Comparison of ENCODE assay signal across 21 cellular contexts in genomic region chr9:16336833-16337232, GRCh38.
DNase-seq lines count a peak whose midpoint lies in the region; ATAC-seq and TF ChIP-seq lines count a peak whose summit lies in the region.
"Had no signal": no experiment of that assay in that cellular context is flagged by ENCODE, and none has a peak within 500 bp of the region (broad histone marks: within the 10 kb centered on the region; RNA-seq: fewer than 3 reads in every experiment).

No MANE protein-coding gene starts in this region.

- no peaks in the 10 kb centered on the region for H3K9me3 ChIP-seq in IMR-90 (ENCODE audit: control insufficient read depth, insufficient read depth, low read length)
- peaks cover 6% of the 10 kb centered on the region for H3K9me3 ChIP-seq in mesenchymal stem cell (ENCODE audit: control insufficient read depth, low read length)
- no peaks in the 10 kb centered on the region for H3K9me3 ChIP-seq in skeletal muscle tissue (ENCODE audit: control insufficient read depth in 3 of 3, low read length in 3 of 3)
- H3K9me3 ChIP-seq: left ventricle myocardium inferior, right atrium auricular region, testis had no signal

- H3K4me3 ChIP-seq in IMR-90 (ENCODE audit: insufficient read depth, low read depth, low read length) (no peak overlapping the region), mesenchymal stem cell (ENCODE audit: insufficient read depth in 1 of 2, low read depth in 1 of 2, low read length in 2 of 2) (no peak overlapping the region), skeletal muscle tissue (ENCODE audit: low read length in 3 of 3) (no peak overlapping the region), foreskin fibroblast (ENCODE audit: low read depth in 1 of 2, low read length in 2 of 2) (no peak overlapping the region)
- H3K4me3 ChIP-seq: left ventricle myocardium inferior, right atrium auricular region, testis had no signal

- H3K23ac ChIP-seq in IMR-90 (ENCODE audit: low read depth, low read length) (peak overlapping the region; percentile 86), mesenchymal stem cell (ENCODE audit: low read length in 2 of 2) (no peak overlapping the region)

- DNase-seq in IMR-90 (no peak), mesenchymal stem cell (no peak), medulla oblongata (ENCODE audit: extremely low spot score) (no peak), posterior cingulate gyrus (no peak), foreskin fibroblast (no peak)
- DNase-seq: activated CD4-positive, alpha-beta T cell treated with anti-CD3 and anti-CD28 coated beads for 4 hours; activated CD8-positive, alpha-beta memory T cell treated with anti-CD3 and anti-CD28 coated beads for 24 hours; activated gamma-delta T cell; activated naive CD8-positive, alpha-beta T cell treated with anti-CD3 and anti-CD28 coated beads, Interleukin-2, amount 10 ng/mL, durations not matched to agents 7 days and 5 days; effector CD4-positive, alpha-beta T cell; left ventricle myocardium inferior; naive thymus-derived CD8-positive, alpha-beta T cell; NCI-H1436 treated with DMSO at 0.1 percent for 48 hours; NCI-H774; stimulated activated naive CD4-positive, alpha-beta T cell treated with Interleukin-2 at 50 U/mL for 16 hours; testis had no signal

- H3K79me1 ChIP-seq in IMR-90 (ENCODE audit: low read depth in 1 of 2, low read length in 2 of 2) (no peaks in the 10 kb centered on the region), mesenchymal stem cell (replicated peaks; ENCODE audit: low read length, poor library complexity, severe bottlenecking) (no peaks in the 10 kb centered on the region)

- intact Hi-C loops in IMR-90 (cut with micrococcal nuclease) (loop anchor here (5.0 kb wide), 3 partner anchors 75 to 165 kb away; no protein-coding TSS in a partner anchor), posterior cingulate gyrus (cut with DNase I) (no loop called here)

- dilution Hi-C loops in IMR-90 (cut with HindIII; ENCODE audit: low sequenced_read_pairs, unreplicated experiment) = no loop called here

- H3K14ac ChIP-seq in IMR-90 (replicated peaks; ENCODE audit: low read depth, low read length) (peak overlapping the region; percentile 76), mesenchymal stem cell (ENCODE audit: low read length in 2 of 2) (no peak overlapping the region)

- H2BK15ac ChIP-seq in IMR-90 (ENCODE audit: low read depth, low read length) (peak overlapping the region; percentile 99), mesenchymal stem cell (ENCODE audit: low read depth, poor library complexity, severe bottlenecking) (no peak overlapping the region)

- H3K4ac ChIP-seq in IMR-90 (ENCODE audit: low read depth, low read length) = peak overlapping the region; percentile 92
- peak overlapping the region in 1 of 2 experiments; percentile 37 for H3K4ac ChIP-seq in mesenchymal stem cell (ENCODE audit: low read depth in 1 of 2, low read length in 2 of 2)

- no peak for TF ChIP-seq CTCF in IMR-90 (conservative IDR thresholded peaks at IDR 0.05; ENCODE audit: low read depth, low read length)
- no peak for TF ChIP-seq CTCF in foreskin fibroblast (IDR thresholded peaks at IDR 0.05; ENCODE audit: low read depth, low read length)

- H4K8ac ChIP-seq in IMR-90 (ENCODE audit: low read depth in 2 of 2, low read length in 2 of 2) (peak overlapping the region; percentile 18 to 86), mesenchymal stem cell (ENCODE audit: low read length) (no peak overlapping the region)

- no peak; the same call in 1 of the 2 replicates for TF ChIP-seq POLR2A in IMR-90 (IDR thresholded peaks at IDR 0.05; ENCODE audit: low read depth, low read length)

- H3K9me1 ChIP-seq in IMR-90 (ENCODE audit: insufficient read depth, low read length) = peaks cover 26% of the 10 kb centered on the region

- H3K36me3 ChIP-seq in IMR-90 (ENCODE audit: control insufficient read depth, insufficient read depth, low read length) = no peaks in the 10 kb centered on the region
- H3K36me3 ChIP-seq in mesenchymal stem cell (ENCODE audit: control insufficient read depth in 1 of 2, insufficient read depth in 2 of 2, low read depth in 1 of 2, low read length in 2 of 2) = no peaks in the 10 kb centered on the region
- H3K36me3 ChIP-seq in skeletal muscle tissue (ENCODE audit: control insufficient read depth in 3 of 3, insufficient read depth in 3 of 3, low read length in 3 of 3) = no peaks in the 10 kb centered on the region
- H3K36me3 ChIP-seq: left ventricle myocardium inferior, right atrium auricular region had no signal

- H2BK20ac ChIP-seq in IMR-90 (ENCODE audit: low read depth, low read length) = peak overlapping the region; percentile 99

- peak overlapping the region; percentile 79 for H3K27ac ChIP-seq in IMR-90 (ENCODE audit: insufficient read depth, low read length)
- peak overlapping the region; percentile 81 for H3K27ac ChIP-seq in adipose tissue (ENCODE audit: low read depth, low read length)
- H3K27ac ChIP-seq in mesenchymal stem cell (ENCODE audit: low read length, poor library complexity, severe bottlenecking) = peak overlapping the region; percentile 46
- H3K27ac ChIP-seq in skeletal muscle tissue (ENCODE audit: low read depth, low read length) = peak overlapping the region; percentile 26
- H3K27ac ChIP-seq: HL-60, testis, VCaP had no signal

- H3K27me3 ChIP-seq in IMR-90 (ENCODE audit: control insufficient read depth, insufficient read depth, low read length) (no peaks in the 10 kb centered on the region), mesenchymal stem cell (ENCODE audit: control insufficient read depth in 1 of 2, insufficient read depth in 1 of 2, low read length in 2 of 2) (no peaks in the 10 kb centered on the region), skeletal muscle tissue (ENCODE audit: control insufficient read depth in 3 of 3, insufficient read depth in 3 of 3, low read length in 3 of 3) (no peaks in the 10 kb centered on the region)
- H3K27me3 ChIP-seq: right atrium auricular region, testis had no signal

- POLR2A ChIA-PET in IMR-90 (lab: Charles Lee; ENCODE audit: unreplicated experiment) = no interaction called here

- peak overlapping the region; percentile 4 to 18 for H2BK12ac ChIP-seq in mesenchymal stem cell (ENCODE audit: low read length in 2 of 2)

- peak overlapping the region; percentile 77 for H4K5ac ChIP-seq in IMR-90 (ENCODE audit: low read depth, low read length)

- no CpG with 5 or more reads among the region's 2 CpGs for WGBS in IMR-90 (ENCODE audit: extremely low coverage in 2 of 2, insufficient read length in 1 of 2), 2 experiments
- 48 to 83% (median 72%) methylated on average over 2 of the region's 2 CpGs for WGBS in adipose tissue, 3 donors
- 75% methylated on average over 2 of the region's 2 CpGs for WGBS in mesenchymal stem cell

- H3K4me1 ChIP-seq in IMR-90 (ENCODE audit: control insufficient read depth, insufficient read depth, low read length) = peaks cover 22% of the 10 kb centered on the region
- H3K4me1 ChIP-seq in mesenchymal stem cell (ENCODE audit: control insufficient read depth, insufficient read depth, low read depth, low read length) = peaks cover 9% of the 10 kb centered on the region
- peaks cover 2 to 6% (median 6%) of the 10 kb centered on the region in 3 donors for H3K4me1 ChIP-seq in skeletal muscle tissue (ENCODE audit: control insufficient read depth in 3 of 3, insufficient read depth in 3 of 3, low read length in 3 of 3)
- H3K4me1 ChIP-seq: left ventricle myocardium inferior, right atrium auricular region, testis had no signal

- peak overlapping the region; percentile 27; the same call in 1 of the 2 replicates for H3K56ac ChIP-seq in IMR-90 (ENCODE audit: extremely low read depth, insufficient read depth, low read length)

- no peak for TF ChIP-seq RAD21 in IMR-90 (IDR thresholded peaks at IDR 0.05; ENCODE audit: low read length)

- H2AK5ac ChIP-seq in IMR-90 (ENCODE audit: low read depth, low read length) (peak overlapping the region; percentile 87), mesenchymal stem cell (ENCODE audit: low read length, severe bottlenecking) (peak overlapping the region; percentile 72)

- H2AK9ac ChIP-seq in IMR-90 (replicated peaks; ENCODE audit: low read depth, low read length, poor library complexity) = no peak overlapping the region

- H2AFZ ChIP-seq in IMR-90 (replicated peaks; ENCODE audit: low read length, poor library complexity) = peak overlapping the region; percentile 69
- H2AFZ ChIP-seq in mesenchymal stem cell (ENCODE audit: low read depth, low read length) = no peak overlapping the region

- no TSS peak for BruUV-seq in IMR-90 (replicated peaks; lab: Mats Ljungman, UMichigan)

- H4K20me1 ChIP-seq in IMR-90 (ENCODE audit: insufficient read depth, low read length) = no peaks in the 10 kb centered on the region

- H4K91ac ChIP-seq in IMR-90 (ENCODE audit: insufficient read depth, low read depth, low read length) = peak overlapping the region; percentile 91
- H4K91ac ChIP-seq in mesenchymal stem cell (ENCODE audit: low read length) = peak overlapping the region; percentile 43

- H2BK5ac ChIP-seq in IMR-90 (ENCODE audit: low read depth, low read length, poor library complexity, severe bottlenecking) (peak overlapping the region; percentile 89), mesenchymal stem cell (ENCODE audit: low read depth, low read length, poor library complexity, severe bottlenecking) (no peak overlapping the region)

- H3K4me2 ChIP-seq in IMR-90 (ENCODE audit: low read depth, low read length) = no peak overlapping the region
- no peak overlapping the region for H3K4me2 ChIP-seq in mesenchymal stem cell (ENCODE audit: low read length, poor library complexity, severe bottlenecking)

- in situ Hi-C loops in IMR-90 (cut with MboI; ENCODE audit: low sequenced_read_pairs) = no loop called here

- CTCF ChIA-PET in IMR-90 (lab: Yijun Ruan, JAX) = no interaction called here

- H3K18ac ChIP-seq in IMR-90 (ENCODE audit: low read depth, low read length) = peak overlapping the region; percentile 98
- peak overlapping the region in 1 of 2 experiments; percentile 9 for H3K18ac ChIP-seq in mesenchymal stem cell (ENCODE audit: low read depth in 1 of 2, low read length in 2 of 2)

- H3K9ac ChIP-seq in IMR-90 (ENCODE audit: low read depth, low read length) (no peak overlapping the region), mesenchymal stem cell (ENCODE audit: low read length) (peak overlapping the region; percentile 82), skeletal muscle tissue (ENCODE audit: low read depth in 1 of 3, low read length in 3 of 3) (no peak overlapping the region)

- H2BK120ac ChIP-seq in IMR-90 (ENCODE audit: low read depth, low read length) (peak overlapping the region; percentile 100), mesenchymal stem cell (ENCODE audit: low read depth, low read length) (no peak overlapping the region)

- ATAC-seq in IMR-90 (ENCODE audit: low read depth) = no peak
- ATAC-seq: naive thymus-derived CD8-positive, alpha-beta T cell had no signal

TF ChIP-seq in IMR-90, 13 proteins besides CTCF, POLR2A, EP300 and RAD21 (continues in another document):
- TF ChIP-seq CHD1 (IDR thresholded peaks at IDR 0.05; ENCODE audit: low read depth, low read length) = no peak

Comparison
In these comparisons a context has a peak if more than half of its experiments do, and no peak if none do; other contexts are left out.
1. H3K27ac ChIP-seq: peak in every context shown above with its lines; median percentile 81 in adipose tissue; 79 in IMR-90; 46 in mesenchymal stem cell; 26 in skeletal muscle tissue.